ENCODE assay signal across 12 cellular contexts in genomic region chr18:76252880-76253279, GRCh38.
DNase-seq lines count a peak whose midpoint lies in the region; ATAC-seq, FAIRE-seq and TF ChIP-seq lines count a peak whose summit lies in the region.
"Had no signal": no experiment of that assay in that cellular context is flagged by ENCODE, and none has a peak within 500 bp of the region (broad histone marks: within the 10 kb centered on the region; RNA-seq: fewer than 3 reads in every experiment).

No MANE protein-coding gene starts in this region.

- no peak overlapping the region for H3K4me3 Mint-ChIP-seq in glutamatergic neuron (ENCODE audit: unreplicated experiment)
- H3K4me3 Mint-ChIP-seq: immature natural killer cell had no signal

- peak; percentile 62 for TF ChIP-seq CTCF in AG10803 (conservative IDR thresholded peaks at IDR 0.05; ENCODE audit: low read length)
- TF ChIP-seq CTCF in OCI-LY7 (conservative IDR thresholded peaks at IDR 0.05; ENCODE audit: low read length) = peak; percentile 68
- peak; percentile 80 for TF ChIP-seq CTCF in glutamatergic neuron (IDR thresholded peaks at IDR 0.05; ENCODE audit: partially characterized antibody, unreplicated experiment)

- H3K79me2 ChIP-seq in GM23248 (ENCODE audit: insufficient read depth) (no peaks in the 10 kb centered on the region), OCI-LY7 (ENCODE audit: insufficient read depth, low read depth, low read length) (no peaks in the 10 kb centered on the region)

- CTCF ChIA-PET in OCI-LY7 (lab: Charles Lee; ENCODE audit: unreplicated experiment) = no interaction called here

- H2AFZ ChIP-seq in GM23248 (no peak overlapping the region), OCI-LY7 (ENCODE audit: low read length) (no peak overlapping the region)

- TF ChIP-seq POLR2A in H54 (IDR thresholded peaks at IDR 0.05; ENCODE audit: low read depth, low read length) = no peak

- H3K9me2 ChIP-seq in GM23248 (ENCODE audit: insufficient read depth) = no peaks in the 10 kb centered on the region
- H3K9me2 ChIP-seq in OCI-LY7 (ENCODE audit: insufficient read depth, low read length) = no peaks in the 10 kb centered on the region

- POLR2A ChIA-PET in OCI-LY7 (lab: Charles Lee) = no interaction called here

- FAIRE-seq in H54 (lab: Jason Lieb, UNC) = no peak
- FAIRE-seq: colon had no signal

- H3K27ac ChIP-seq in GM23248 (no peak overlapping the region), OCI-LY7 (ENCODE audit: low read depth, low read length, poor library complexity, severe bottlenecking) (no peak overlapping the region)
- H3K27ac ChIP-seq: skin epidermis had no signal

- no peak for ATAC-seq in GM21367 (IDR thresholded peaks at IDR 0.05; ENCODE audit: unreplicated experiment)
- ATAC-seq in HG03039 (IDR thresholded peaks at IDR 0.05; ENCODE audit: unreplicated experiment) = no peak

- intact Hi-C loops in OCI-LY7 (cut with micrococcal nuclease; ENCODE audit: unreplicated experiment) = no loop called here

- no peak overlapping the region for H3K9ac ChIP-seq in GM23248

- in situ Hi-C loops in GM23248 (cut with MboI) = loop anchor here (25.0 kb wide), 1 partner anchor 1591 kb away; no protein-coding TSS in a partner anchor

- no peaks in the 10 kb centered on the region for H4K20me1 ChIP-seq in GM23248 (ENCODE audit: insufficient read depth)
- H4K20me1 ChIP-seq in OCI-LY7 (ENCODE audit: insufficient read depth, low read length) = no peaks in the 10 kb centered on the region

- H3K9me3 Mint-ChIP-seq in glutamatergic neuron (ENCODE audit: unreplicated experiment) = no peaks in the 10 kb centered on the region
- H3K9me3 Mint-ChIP-seq: immature natural killer cell had no signal

- H3K27me3 Mint-ChIP-seq in glutamatergic neuron (ENCODE audit: unreplicated experiment) = peaks cover 3% of the 10 kb centered on the region

- no peaks in the 10 kb centered on the region for H3K36me3 ChIP-seq in GM23248 (ENCODE audit: low read depth)
- H3K36me3 ChIP-seq in OCI-LY7 (ENCODE audit: insufficient read depth, low read length) = no peaks in the 10 kb centered on the region

- H3K4me1 ChIP-seq in GM23248 (ENCODE audit: insufficient read depth) = no peaks in the 10 kb centered on the region
- no peaks in the 10 kb centered on the region for H3K4me1 ChIP-seq in OCI-LY7 (ENCODE audit: insufficient read depth, low read length, poor library complexity, severe bottlenecking)

- DNase-seq in AG10803 (ENCODE audit: low read depth) (peak; percentile 10), GM23248 (peak; percentile 38), OCI-LY7 (ENCODE audit: low spot score) (peak; percentile 13), glutamatergic neuron (no peak), middle frontal gyrus (ENCODE audit: extremely low spot score, low spot score) (no peak), H54 (ENCODE audit: insufficient read length, low spot score) (no peak)
- DNase-seq: immature natural killer cell, trophoblast cell had no signal

- no peaks in the 10 kb centered on the region for H3K36me3 Mint-ChIP-seq in glutamatergic neuron (ENCODE audit: unreplicated experiment)
- H3K36me3 Mint-ChIP-seq: immature natural killer cell had no signal

- no peak overlapping the region for H3K27ac Mint-ChIP-seq in glutamatergic neuron (ENCODE audit: unreplicated experiment)
- H3K27ac Mint-ChIP-seq: immature natural killer cell had no signal

- H3K4me3 ChIP-seq in AG10803 (ENCODE audit: low read length) (no peak overlapping the region), GM23248 (no peak overlapping the region), OCI-LY7 (ENCODE audit: low read depth, low read length, poor library complexity, severe bottlenecking) (no peak overlapping the region)
- H3K4me3 ChIP-seq: skin epidermis had no signal

- H3F3A ChIP-seq in GM23248 (ENCODE audit: insufficient read depth) = no peaks in the 10 kb centered on the region

- BruUV-seq in OCI-LY7 (replicated peaks; lab: Mats Ljungman, UMichigan) = no TSS peak

- H3K4me1 Mint-ChIP-seq in glutamatergic neuron (ENCODE audit: low read depth, unreplicated experiment) = no peaks in the 10 kb centered on the region
- H3K4me1 Mint-ChIP-seq: immature natural killer cell had no signal

- H3K4me2 ChIP-seq in GM23248 (ENCODE audit: unreplicated experiment) (no peak overlapping the region), OCI-LY7 (ENCODE audit: low read length) (no peak overlapping the region)

- H3K9me3 ChIP-seq in GM23248 (ENCODE audit: low read depth) (no peaks in the 10 kb centered on the region), OCI-LY7 (ENCODE audit: low read length) (no peaks in the 10 kb centered on the region)

- H3K27me3 ChIP-seq in GM23248 (replicated peaks; ENCODE audit: insufficient read depth) = peaks cover 15% of the 10 kb centered on the region

- WGBS in GM23248 (ENCODE audit: low coverage in 1 of 2, low lambda C conversion rate in 2 of 2, missing lambda C conversion rate in 2 of 2), 2 experiments = 0 to 3% methylated on average over 3 of the region's 3 CpGs

Comparison
In these comparisons a context has a peak if more than half of its experiments do, and no peak if none do; other contexts are left out.
1. DNase-seq: peak in AG10803 (single experiment), GM23248 (single experiment) and OCI-LY7 (single experiment); none in glutamatergic neuron (single experiment), middle frontal gyrus (single experiment) and H54 (single experiment).
2. Peak in every context shown above with its lines, with median percentiles within 50 percentile points of each other: CTCF ChIP-seq.